Comparison of ENCODE assay signal across 14 cellular contexts in genomic region chr6:78629836-78630235, GRCh38.
"Had no signal": no experiment of that assay in that cellular context is flagged by ENCODE, and none has a peak within 500 bp of the region (broad histone marks: within the 10 kb centered on the region; RNA-seq: fewer than 3 reads in every experiment).

No MANE protein-coding gene starts in this region.

- H3K4me1 ChIP-seq: gastrocnemius medialis, sigmoid colon, suprapubic skin, upper lobe of right lung had no signal

- H3K9me3 ChIP-seq: esophagus squamous epithelium, gastrocnemius medialis, sigmoid colon, suprapubic skin, upper lobe of right lung had no signal

- H3K27me3 ChIP-seq: suprapubic skin had no signal

- DNase-seq: activated CD4-positive, alpha-beta T cell treated with anti-CD3 and anti-CD28 coated beads for 36 hours; activated naive CD4-positive, alpha-beta T cell treated with Interleukin-2 at 50 U/mL for 16 hours; activated naive CD8-positive, alpha-beta T cell treated with anti-CD3 and anti-CD28 coated beads, Interleukin-2, amount 50 U/mL, for 24 hours; esophagus squamous epithelium; gastrocnemius medialis; naive thymus-derived CD4-positive, alpha-beta T cell; sigmoid colon; stimulated activated CD4-positive, alpha-beta T cell treated with anti-CD3 and anti-CD28 coated beads, Interleukin-2, amount 100 ng/mL, for 48 hours; stimulated activated naive CD4-positive, alpha-beta T cell treated with Interleukin-2 at 50 U/mL for 16 hours; T-helper 9 cell; upper lobe of right lung had no signal

- H3K27ac ChIP-seq: esophagus squamous epithelium, gastrocnemius medialis, sigmoid colon, suprapubic skin, upper lobe of right lung, VCaP had no signal

- FAIRE-seq: endometrium had no signal

- ATAC-seq: activated CD4-positive, alpha-beta T cell treated with anti-CD3 and anti-CD28 coated beads for 36 hours; activated naive CD8-positive, alpha-beta T cell treated with anti-CD3 and anti-CD28 coated beads, Interleukin-2, amount 50 U/mL, for 24 hours; gastrocnemius medialis; naive thymus-derived CD4-positive, alpha-beta T cell had no signal

- H3K36me3 ChIP-seq: esophagus squamous epithelium, gastrocnemius medialis, sigmoid colon, suprapubic skin, upper lobe of right lung had no signal
